9 cellular contexts compared by ENCODE assay signal in genomic region chr20:47276856-47277541, GRCh38.
A peak's percentile ranks its signal among the peaks of the same experiment; 100 is the strongest.
DNase-seq lines count a peak whose midpoint lies in the region; ATAC-seq, FAIRE-seq and TF ChIP-seq lines count a peak whose summit lies in the region.
"Had no signal": no experiment of that assay in that cellular context is flagged by ENCODE, and none has a peak within 500 bp of the region (broad histone marks: within the 10 kb centered on the region; RNA-seq: fewer than 3 reads in every experiment).

No MANE protein-coding gene starts in this region.

- H3K27ac Mint-ChIP-seq in activated naive CD4-positive, alpha-beta T cell treated with anti-CD3 and anti-CD28 coated beads, Interleukin-2, amount 50 U/mL, for 24 hours: peak overlapping the region; percentile 76

- H2AFZ ChIP-seq in mesenchymal stem cell (ENCODE audit: low read depth, low read length): no peak overlapping the region

- H2BK15ac ChIP-seq in mesenchymal stem cell (ENCODE audit: low read depth, poor library complexity, severe bottlenecking): peak overlapping the region; percentile 74

- H3K9ac ChIP-seq in colonic mucosa (ENCODE audit: low read depth in 2 of 2, low read length in 2 of 2) (no peak overlapping the region), mesenchymal stem cell (ENCODE audit: low read length) (peak overlapping the region; percentile 43)

- no peak overlapping the region for H4K91ac ChIP-seq in mesenchymal stem cell (ENCODE audit: low read length)

- no peaks in the 10 kb centered on the region for H3K36me3 ChIP-seq in colonic mucosa
- H3K36me3 ChIP-seq in mesenchymal stem cell (ENCODE audit: control insufficient read depth in 1 of 2, insufficient read depth in 2 of 2, low read depth in 1 of 2, low read length in 2 of 2): peaks cover 34 to 46% of the 10 kb centered on the region in 2 experiments

- peaks cover 6% of the 10 kb centered on the region for H3K36me3 Mint-ChIP-seq in activated naive CD4-positive, alpha-beta T cell treated with anti-CD3 and anti-CD28 coated beads, Interleukin-2, amount 50 U/mL, for 24 hours

- intact Hi-C loops in colonic mucosa (cut with DNase I): loop anchor here (10.0 kb wide), 1 partner anchor 348 kb away; no protein-coding TSS in a partner anchor

- H3K4me1 Mint-ChIP-seq in activated naive CD4-positive, alpha-beta T cell treated with anti-CD3 and anti-CD28 coated beads, Interleukin-2, amount 50 U/mL, for 24 hours: peaks cover 29% of the 10 kb centered on the region

- no peak for FAIRE-seq in urothelium cell line (lab: Jason Lieb, UNC)
- FAIRE-seq: TTC549 had no signal

- ATAC-seq in esophagus mucosa (no peak), GM19463 (IDR thresholded peaks at IDR 0.05; ENCODE audit: unreplicated experiment) (no peak)

- H3K79me1 ChIP-seq in mesenchymal stem cell (replicated peaks; ENCODE audit: low read length, poor library complexity, severe bottlenecking): peaks cover 20% of the 10 kb centered on the region

- no peaks in the 10 kb centered on the region for H3K27me3 Mint-ChIP-seq in activated naive CD4-positive, alpha-beta T cell treated with anti-CD3 and anti-CD28 coated beads, Interleukin-2, amount 50 U/mL, for 24 hours

- peak overlapping the region; percentile 61 for H4K8ac ChIP-seq in mesenchymal stem cell (ENCODE audit: low read length)

- H3K27me3 ChIP-seq in colonic mucosa (no peaks in the 10 kb centered on the region), mesenchymal stem cell (ENCODE audit: control insufficient read depth in 1 of 2, insufficient read depth in 1 of 2, low read length in 2 of 2) (no peaks in the 10 kb centered on the region)

- H3K4ac ChIP-seq in mesenchymal stem cell (ENCODE audit: low read depth in 1 of 2, low read length in 2 of 2): no peak overlapping the region

- no peak overlapping the region for H3K4me3 Mint-ChIP-seq in activated naive CD4-positive, alpha-beta T cell treated with anti-CD3 and anti-CD28 coated beads, Interleukin-2, amount 50 U/mL, for 24 hours

- H2BK12ac ChIP-seq in mesenchymal stem cell (ENCODE audit: low read length in 2 of 2): no peak overlapping the region

- no peaks in the 10 kb centered on the region for H3K9me3 Mint-ChIP-seq in activated naive CD4-positive, alpha-beta T cell treated with anti-CD3 and anti-CD28 coated beads, Interleukin-2, amount 50 U/mL, for 24 hours

- H3K4me1 ChIP-seq in colonic mucosa (no peaks in the 10 kb centered on the region), mesenchymal stem cell (ENCODE audit: control insufficient read depth, insufficient read depth, low read depth, low read length) (peaks cover 34% of the 10 kb centered on the region)

- H3K18ac ChIP-seq in mesenchymal stem cell (ENCODE audit: low read depth in 1 of 2, low read length in 2 of 2): no peak overlapping the region

- no peak overlapping the region for H3K4me2 ChIP-seq in mesenchymal stem cell (ENCODE audit: low read length, poor library complexity, severe bottlenecking)

- no peak overlapping the region for H2BK5ac ChIP-seq in mesenchymal stem cell (ENCODE audit: low read depth, low read length, poor library complexity, severe bottlenecking)

- H3K9me3 ChIP-seq in colonic mucosa: no peaks in the 10 kb centered on the region
- no peaks in the 10 kb centered on the region for H3K9me3 ChIP-seq in mesenchymal stem cell (ENCODE audit: control insufficient read depth, low read length)

- H3K27ac ChIP-seq in colonic mucosa: no peak overlapping the region
- peak overlapping the region; percentile 88 for H3K27ac ChIP-seq in mesenchymal stem cell (ENCODE audit: low read length, poor library complexity, severe bottlenecking)

- TF ChIP-seq CTCF in colonic mucosa (IDR thresholded peaks at IDR 0.05): no peak

- DNase-seq in activated naive CD4-positive, alpha-beta T cell treated with Interleukin-2 at 50 U/mL for 16 hours: no peak
- DNase-seq in colonic mucosa (peak; percentile 25), mesenchymal stem cell (peak; percentile 52), ureter (ENCODE audit: low spot score) (peak; percentile 63), urothelium cell line (ENCODE audit: low spot score) (no peak)

- H3K23ac ChIP-seq in mesenchymal stem cell (ENCODE audit: low read length in 2 of 2): no peak overlapping the region

- no peak overlapping the region for H3K4me3 ChIP-seq in colonic mucosa
- peak overlapping the region in 1 of 2 experiments; percentile 26 for H3K4me3 ChIP-seq in mesenchymal stem cell (ENCODE audit: insufficient read depth in 1 of 2, low read depth in 1 of 2, low read length in 2 of 2)

- no peak overlapping the region for H2BK120ac ChIP-seq in mesenchymal stem cell (ENCODE audit: low read depth, low read length)

- H3K14ac ChIP-seq in mesenchymal stem cell (ENCODE audit: low read length in 2 of 2): no peak overlapping the region

- 70% methylated on average over 8 of the region's 8 CpGs for WGBS in mesenchymal stem cell

- H2AK5ac ChIP-seq in mesenchymal stem cell (ENCODE audit: low read length, severe bottlenecking): no peak overlapping the region

Comparison
In these comparisons a context has a peak if more than half of its experiments do, and no peak if none do; other contexts are left out.
1. DNase-seq: peak in colonic mucosa (single experiment), mesenchymal stem cell (single experiment) and ureter (single experiment); none in activated naive CD4-positive, alpha-beta T cell treated with Interleukin-2 at 50 U/mL for 16 hours (single experiment) and urothelium cell line (single experiment).